21 cellular contexts compared by ENCODE assay signal in genomic region chr6:45568626-45569025, GRCh38.
DNase-seq lines count a peak whose midpoint lies in the region; ATAC-seq and TF ChIP-seq lines count a peak whose summit lies in the region.
"Had no signal": no experiment of that assay in that cellular context is flagged by ENCODE, and none has a peak within 500 bp of the region (broad histone marks: within the 10 kb centered on the region; RNA-seq: fewer than 3 reads in every experiment).

No MANE protein-coding gene starts in this region.

- no peak overlapping the region for H3K9ac ChIP-seq in smooth muscle cell (ENCODE audit: low read depth)
- H3K9ac ChIP-seq: BLaER1 had no signal

- TF ChIP-seq CTCF in foreskin keratinocyte (conservative IDR thresholded peaks at IDR 0.05) (no peak), smooth muscle cell (IDR thresholded peaks at IDR 0.05; ENCODE audit: borderline replicate concordance, insufficient read depth, poor library complexity, severe bottlenecking) (no peak)

- H3K9me3 Mint-ChIP-seq in activated T-helper 17 cell treated with anti-CD3 and anti-CD28 coated beads, Interleukin-2, amount 50 U/mL, for 72 hours = peaks cover 9% of the 10 kb centered on the region

- H4K20me1 ChIP-seq in smooth muscle cell (ENCODE audit: low read depth) = no peaks in the 10 kb centered on the region
- H4K20me1 ChIP-seq: BLaER1 had no signal

- H3K4me1 Mint-ChIP-seq in activated T-helper 17 cell treated with anti-CD3 and anti-CD28 coated beads, Interleukin-2, amount 50 U/mL, for 72 hours = peaks cover 28% of the 10 kb centered on the region

- ATAC-seq in left ventricle myocardium superior (peak; percentile 23), Right ventricle myocardium inferior (no peak), foreskin keratinocyte (no peak), HG03196 (IDR thresholded peaks at IDR 0.05; ENCODE audit: unreplicated experiment) (no peak), GM19395 (IDR thresholded peaks at IDR 0.05; ENCODE audit: unreplicated experiment) (no peak)
- no peak for ATAC-seq in activated T-helper 17 cell treated with anti-CD3 and anti-CD28 coated beads, Interleukin-2, amount 50 U/mL, for 72 hours (replicated peaks)
- ATAC-seq: K562 had no signal

- no peaks in the 10 kb centered on the region for H3K36me3 ChIP-seq in smooth muscle cell (ENCODE audit: low read depth)
- H3K36me3 ChIP-seq: BLaER1 had no signal

- H3K27me3 ChIP-seq in foreskin keratinocyte = no peaks in the 10 kb centered on the region
- no peaks in the 10 kb centered on the region for H3K27me3 ChIP-seq in smooth muscle cell (ENCODE audit: low read depth)
- H3K27me3 ChIP-seq: BLaER1 had no signal

- no peak overlapping the region for H2AFZ ChIP-seq in smooth muscle cell (ENCODE audit: low read depth)

- no peak for DNase-seq in left ventricle myocardium superior
- no peak for DNase-seq in Right ventricle myocardium inferior (ENCODE audit: missing footprints)
- no peak for DNase-seq in foreskin keratinocyte
- no peak for DNase-seq in smooth muscle cell (lab: John Stamatoyannopoulos, UW; ENCODE audit: unreplicated experiment)
- DNase-seq: ACHN; CD4-positive, alpha-beta memory T cell; GDM1; NCI-H1092; NCI-H1436; NCI-H187 treated with DMSO at 0.1 percent for 48 hours; NCI-H2107; NCI-H446 treated with DMSO at 0.1 percent for 48 hours; NCI-H526 treated with DMSO at 0.1 percent for 48 hours; OCI-M1; SHP77 treated with DMSO at 0.1 percent for 48 hours had no signal

- H3K36me3 Mint-ChIP-seq in activated T-helper 17 cell treated with anti-CD3 and anti-CD28 coated beads, Interleukin-2, amount 50 U/mL, for 72 hours (ENCODE audit: low read depth) = no peaks in the 10 kb centered on the region

- H3K9me3 ChIP-seq in smooth muscle cell (replicated peaks; ENCODE audit: low read depth) = no peaks in the 10 kb centered on the region
- H3K9me3 ChIP-seq: BLaER1 had no signal

- H3K4me3 Mint-ChIP-seq in activated T-helper 17 cell treated with anti-CD3 and anti-CD28 coated beads, Interleukin-2, amount 50 U/mL, for 72 hours = peak overlapping the region; percentile 27
- H3K4me3 Mint-ChIP-seq: CD4-positive, alpha-beta memory T cell had no signal

- H3K27ac Mint-ChIP-seq in activated T-helper 17 cell treated with anti-CD3 and anti-CD28 coated beads, Interleukin-2, amount 50 U/mL, for 72 hours = peak overlapping the region; percentile 72

- intact Hi-C loops in left ventricle myocardium superior (cut with micrococcal nuclease) = no loop called here
- intact Hi-C loops in Right ventricle myocardium inferior (cut with DNase I) = no loop called here

- H3F3A ChIP-seq in smooth muscle cell (ENCODE audit: low read depth) = no peaks in the 10 kb centered on the region

- H3K79me2 ChIP-seq in smooth muscle cell (ENCODE audit: low read depth) = no peaks in the 10 kb centered on the region

- WGBS in smooth muscle cell (ENCODE audit: low lambda C conversion rate) = 96% methylated on average over 5 of the region's 5 CpGs

- H3K4me1 ChIP-seq in foreskin keratinocyte (peaks cover 25% of the 10 kb centered on the region), smooth muscle cell (ENCODE audit: low read depth) (peaks cover 23% of the 10 kb centered on the region)
- H3K4me1 ChIP-seq: BLaER1 had no signal

- no peak overlapping the region for H3K4me2 ChIP-seq in smooth muscle cell
- H3K4me2 ChIP-seq: BLaER1 had no signal

- peak overlapping the region; percentile 61 for H3K27ac ChIP-seq in foreskin keratinocyte
- H3K27ac ChIP-seq in smooth muscle cell (ENCODE audit: low read depth) = peak overlapping the region; percentile 27
- H3K27ac ChIP-seq: BLaER1, SK-N-MC had no signal

- no peak overlapping the region for H3K4me3 ChIP-seq in smooth muscle cell
- H3K4me3 ChIP-seq: BLaER1, K562, SK-N-MC had no signal

- H3K27me3 Mint-ChIP-seq in activated T-helper 17 cell treated with anti-CD3 and anti-CD28 coated beads, Interleukin-2, amount 50 U/mL, for 72 hours = no peaks in the 10 kb centered on the region
- H3K27me3 Mint-ChIP-seq: CD4-positive, alpha-beta memory T cell had no signal
